Comparison of ENCODE assay signal across 27 cellular contexts in the genomic region with DNA sequence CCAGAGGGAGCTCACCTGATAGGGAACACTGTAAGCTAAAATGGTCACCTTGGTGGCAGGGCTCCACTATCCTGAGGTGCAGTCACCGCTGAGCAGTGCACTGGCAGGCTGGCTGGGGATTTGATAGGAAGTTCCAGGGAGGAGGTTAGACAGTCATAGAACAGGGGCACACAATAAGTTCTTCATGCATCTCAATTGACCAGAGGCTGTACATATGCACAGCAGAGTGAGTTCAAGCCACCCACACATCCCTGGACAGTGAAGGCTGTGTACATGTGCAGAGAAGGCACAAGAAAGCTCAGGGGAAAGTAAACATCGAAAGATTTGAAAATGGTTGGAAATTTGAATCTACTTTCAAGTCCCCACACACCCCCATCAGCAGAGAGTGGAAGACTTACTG.
"Had no signal": no experiment of that assay in that cellular context is flagged by ENCODE, and none has a peak within 500 bp of the region (broad histone marks: within the 10 kb centered on the region; RNA-seq: fewer than 3 reads in every experiment).

No MANE protein-coding gene starts in this region.

- H3K4me2 ChIP-seq: smooth muscle cell had no signal

- H3K4me3 ChIP-seq: heart left ventricle, left lung, lower lobe of right lung, ovary, right atrium auricular region, smooth muscle cell, stomach, suprapubic skin, thoracic aorta, tibial artery, upper lobe of right lung had no signal

- ATAC-seq: heart left ventricle; left colon; left lung; lower lobe of right lung; naive thymus-derived CD8-positive, alpha-beta T cell; stimulated activated naive B cell treated with anti-CD40 and anti-IgM and Interleukin-4, amounts not matched to agents 10 μg/mL and 1 μg/mL and 100 μg/mL, for 72 hours; stimulated activated naive CD8-positive, alpha-beta T cell treated with anti-CD3 and anti-CD28 coated beads, Interleukin-15, Interleukin-2, amounts not matched to agents 100 U/mL and 50 U/mL, for 24 hours; upper lobe of right lung had no signal

- H3K9me3 ChIP-seq: heart left ventricle, left lung, lower lobe of right lung, ovary, right atrium auricular region, stomach, suprapubic skin, thoracic aorta, tibial artery, upper lobe of right lung had no signal

- H3K27me3 Mint-ChIP-seq: naive thymus-derived CD8-positive, alpha-beta T cell; progenitor cell of endocrine pancreas had no signal

- H3K9me3 Mint-ChIP-seq: immature natural killer cell; naive thymus-derived CD8-positive, alpha-beta T cell; nephron had no signal

- H3K27ac ChIP-seq: heart left ventricle, left lung, lower lobe of right lung, ovary, right atrium auricular region, stomach, suprapubic skin, thoracic aorta, tibial artery, upper lobe of right lung had no signal

- H3K27ac Mint-ChIP-seq: immature natural killer cell; naive thymus-derived CD8-positive, alpha-beta T cell; nephron; progenitor cell of endocrine pancreas; stimulated activated naive B cell treated with anti-CD40 and anti-IgM and Interleukin-4, amounts not matched to agents 10 μg/mL and 1 μg/mL and 100 μg/mL, for 72 hours had no signal

- H3K36me3 ChIP-seq: left lung, lower lobe of right lung, ovary, right atrium auricular region, suprapubic skin, thoracic aorta, tibial artery, upper lobe of right lung had no signal

- H3K27me3 ChIP-seq: heart left ventricle, left lung, ovary, right atrium auricular region, stomach, suprapubic skin, tibial artery, upper lobe of right lung had no signal

- H3K4me3 Mint-ChIP-seq: immature natural killer cell; naive thymus-derived CD8-positive, alpha-beta T cell; nephron; stimulated activated naive B cell treated with anti-CD40 and anti-IgM and Interleukin-4, amounts not matched to agents 10 μg/mL and 1 μg/mL and 100 μg/mL, for 72 hours had no signal

- H3K4me1 Mint-ChIP-seq: naive thymus-derived CD8-positive, alpha-beta T cell; nephron; stimulated activated naive B cell treated with anti-CD40 and anti-IgM and Interleukin-4, amounts not matched to agents 10 μg/mL and 1 μg/mL and 100 μg/mL, for 72 hours had no signal

- FAIRE-seq: islet of Langerhans, kidney, urothelium cell line had no signal

- H3K4me1 ChIP-seq: heart left ventricle, left lung, lower lobe of right lung, right atrium auricular region, suprapubic skin, tibial artery, upper lobe of right lung had no signal

- H3K36me3 Mint-ChIP-seq: stimulated activated naive B cell treated with anti-CD40 and anti-IgM and Interleukin-4, amounts not matched to agents 10 μg/mL and 1 μg/mL and 100 μg/mL, for 72 hours had no signal

- DNase-seq: heart left ventricle; hypothalamus; immature natural killer cell; kidney; left colon; left lung; lower lobe of right lung; mammary epithelial cell; mesenchymal stem cell; naive thymus-derived CD8-positive, alpha-beta T cell; ovary; stimulated activated CD4-positive, alpha-beta T cell treated with anti-CD3 and anti-CD28 coated beads, Interleukin-1b, Interleukin-23, amount 100 ng/mL, for 48 hours; stimulated activated CD4-positive, alpha-beta T cell treated with anti-CD3 and anti-CD28 coated beads, Interleukin-2, amount 100 ng/mL, for 48 hours; stimulated activated naive B cell treated with anti-CD40 and anti-IgM and Interleukin-4, amounts not matched to agents 10 μg/mL and 1 μg/mL and 100 μg/mL, for 72 hours; stimulated activated naive CD8-positive, alpha-beta T cell treated with anti-CD3 and anti-CD28 coated beads, Interleukin-15, Interleukin-2, amounts not matched to agents 100 U/mL and 50 U/mL, for 24 hours; stomach; tibial artery; trophoblast cell; upper lobe of right lung had no signal
